In genomic region chr10:50993817-50994251, GRCh38 we compare ENCODE assay signal across 12 cellular contexts.
DNase-seq lines count a peak whose midpoint lies in the region; ATAC-seq and TF ChIP-seq lines count a peak whose summit lies in the region.
"Had no signal": no experiment of that assay in that cellular context is flagged by ENCODE, and none has a peak within 500 bp of the region (broad histone marks: within the 10 kb centered on the region; RNA-seq: fewer than 3 reads in every experiment).

No MANE protein-coding gene starts in this region.

- 6 to 10% methylated on average over 3 of the region's 3 CpGs for WGBS in sigmoid colon, 2 donors

- H3K9me3 ChIP-seq in adipocyte (ENCODE audit: control insufficient read depth, low read length) (no peaks in the 10 kb centered on the region), sigmoid colon (no peaks in the 10 kb centered on the region)
- H3K9me3 ChIP-seq: Caco-2 had no signal

- H3K36me3 ChIP-seq in adipocyte (ENCODE audit: control insufficient read depth, insufficient read depth, low read length, severe bottlenecking): no peaks in the 10 kb centered on the region
- H3K36me3 ChIP-seq in sigmoid colon: no peaks in the 10 kb centered on the region

- peak; percentile 17 for ATAC-seq in left ventricle myocardium superior
- no peak for ATAC-seq in activated CD8-positive, alpha-beta memory T cell treated with anti-CD3 and anti-CD28 coated beads, Interleukin-2, amount 10 ng/mL, durations not matched to agents 7 days and 5 days
- ATAC-seq in GM19351 (IDR thresholded peaks at IDR 0.05; ENCODE audit: unreplicated experiment): no peak

- H3K4me3 ChIP-seq in adipocyte (ENCODE audit: low read length): peak overlapping the region; percentile 95
- H3K4me3 ChIP-seq in sigmoid colon: peak overlapping the region in 3 of 4 donors; percentile 76 to 83 (median 76)

- no peaks in the 10 kb centered on the region for H3K27me3 ChIP-seq in adipocyte (replicated peaks; ENCODE audit: control insufficient read depth, insufficient read depth, low read length)
- no peaks in the 10 kb centered on the region for H3K27me3 ChIP-seq in sigmoid colon

- H3K36me3 Mint-ChIP-seq in activated CD8-positive, alpha-beta memory T cell treated with anti-CD3 and anti-CD28 coated beads, Interleukin-2, amount 10 ng/mL, durations not matched to agents 7 days and 5 days: no peaks in the 10 kb centered on the region
- H3K36me3 Mint-ChIP-seq: IgD-negative memory B cell had no signal

- peaks cover 69% of the 10 kb centered on the region for H3K27me3 Mint-ChIP-seq in activated CD8-positive, alpha-beta memory T cell treated with anti-CD3 and anti-CD28 coated beads, Interleukin-2, amount 10 ng/mL, durations not matched to agents 7 days and 5 days

- no peak overlapping the region for H3K4me3 Mint-ChIP-seq in activated CD8-positive, alpha-beta memory T cell treated with anti-CD3 and anti-CD28 coated beads, Interleukin-2, amount 10 ng/mL, durations not matched to agents 7 days and 5 days

- H3K9ac ChIP-seq in adipocyte (ENCODE audit: low read length): peak overlapping the region; percentile 94

- peak overlapping the region; percentile 79 to 90 (median 85) for H3K27ac ChIP-seq in sigmoid colon

- TF ChIP-seq POLR2A in sigmoid colon (IDR thresholded peaks at IDR 0.05): no peak

- CTCF ChIA-PET in activated CD8-positive, alpha-beta memory T cell treated with anti-CD3 and anti-CD28 coated beads, Interleukin-2, amount 10 ng/mL, durations not matched to agents 7 days and 5 days (lab: Charles Lee): no interaction called here

- no peak for TF ChIP-seq CTCF in sigmoid colon (IDR thresholded peaks at IDR 0.05)

- no peaks in the 10 kb centered on the region for H3K9me3 Mint-ChIP-seq in activated CD8-positive, alpha-beta memory T cell treated with anti-CD3 and anti-CD28 coated beads, Interleukin-2, amount 10 ng/mL, durations not matched to agents 7 days and 5 days (ENCODE audit: low read depth)
- H3K9me3 Mint-ChIP-seq: activated T-helper 2 cell treated with anti-CD3 and anti-CD28 coated beads, Interferon-gamma antibody, Interleukin-2, Interleukin-4, amounts not matched to agents 10 μg/mL and 5 μg/mL and 100 μg/mL, durations not matched to agents 14 hours and 24 hours and 36 hours had no signal

- TF ChIP-seq EP300 in sigmoid colon (IDR thresholded peaks at IDR 0.05): peak in 1 of 4 donors; percentile 52

- H3K4me1 ChIP-seq in adipocyte (ENCODE audit: control insufficient read depth, insufficient read depth, low read length) (peaks cover 43% of the 10 kb centered on the region), sigmoid colon (peaks cover 0 to 36% (median 21%) of the 10 kb centered on the region in 4 donors)

- DNase-seq in EH (ENCODE audit: low read depth) (peak; percentile 84), adipocyte (ENCODE audit: low read depth) (peak; percentile 86), left ventricle myocardium superior (no peak), sigmoid colon (peak; percentile 65), NCI-H446 (lab: John Stamatoyannopoulos, UW) (no peak), SKM-1 (lab: John Stamatoyannopoulos, UW; ENCODE audit: unreplicated experiment) (no peak)
- no peak for DNase-seq in activated CD8-positive, alpha-beta memory T cell treated with anti-CD3 and anti-CD28 coated beads, Interleukin-2, amount 10 ng/mL, durations not matched to agents 7 days and 5 days
- DNase-seq: Caco-2, NCI-H748 treated with DMSO at 0.1 percent for 48 hours had no signal

- H3K27ac Mint-ChIP-seq in activated CD8-positive, alpha-beta memory T cell treated with anti-CD3 and anti-CD28 coated beads, Interleukin-2, amount 10 ng/mL, durations not matched to agents 7 days and 5 days: no peak overlapping the region
- H3K27ac Mint-ChIP-seq: activated T-helper 2 cell treated with anti-CD3 and anti-CD28 coated beads, Interferon-gamma antibody, Interleukin-2, Interleukin-4, amounts not matched to agents 10 μg/mL and 5 μg/mL and 100 μg/mL, durations not matched to agents 14 hours and 24 hours and 36 hours; IgD-negative memory B cell had no signal

- peaks cover 7% of the 10 kb centered on the region for H3K4me1 Mint-ChIP-seq in activated CD8-positive, alpha-beta memory T cell treated with anti-CD3 and anti-CD28 coated beads, Interleukin-2, amount 10 ng/mL, durations not matched to agents 7 days and 5 days

- intact Hi-C loops in left ventricle myocardium superior (cut with micrococcal nuclease) (no loop called here), sigmoid colon (cut with DNase I) (no loop called here)

Comparison
In these comparisons a context has a peak if more than half of its experiments do, and no peak if none do; other contexts are left out.
1. DNase-seq: peak in EH (single experiment), adipocyte (single experiment) and sigmoid colon (single experiment); none in left ventricle myocardium superior (single experiment), activated CD8-positive, alpha-beta memory T cell treated with anti-CD3 and anti-CD28 coated beads, Interleukin-2, amount 10 ng/mL, durations not matched to agents 7 days and 5 days (single experiment), NCI-H446 (0 of 2) and SKM-1 (single experiment).